In the genomic region with DNA sequence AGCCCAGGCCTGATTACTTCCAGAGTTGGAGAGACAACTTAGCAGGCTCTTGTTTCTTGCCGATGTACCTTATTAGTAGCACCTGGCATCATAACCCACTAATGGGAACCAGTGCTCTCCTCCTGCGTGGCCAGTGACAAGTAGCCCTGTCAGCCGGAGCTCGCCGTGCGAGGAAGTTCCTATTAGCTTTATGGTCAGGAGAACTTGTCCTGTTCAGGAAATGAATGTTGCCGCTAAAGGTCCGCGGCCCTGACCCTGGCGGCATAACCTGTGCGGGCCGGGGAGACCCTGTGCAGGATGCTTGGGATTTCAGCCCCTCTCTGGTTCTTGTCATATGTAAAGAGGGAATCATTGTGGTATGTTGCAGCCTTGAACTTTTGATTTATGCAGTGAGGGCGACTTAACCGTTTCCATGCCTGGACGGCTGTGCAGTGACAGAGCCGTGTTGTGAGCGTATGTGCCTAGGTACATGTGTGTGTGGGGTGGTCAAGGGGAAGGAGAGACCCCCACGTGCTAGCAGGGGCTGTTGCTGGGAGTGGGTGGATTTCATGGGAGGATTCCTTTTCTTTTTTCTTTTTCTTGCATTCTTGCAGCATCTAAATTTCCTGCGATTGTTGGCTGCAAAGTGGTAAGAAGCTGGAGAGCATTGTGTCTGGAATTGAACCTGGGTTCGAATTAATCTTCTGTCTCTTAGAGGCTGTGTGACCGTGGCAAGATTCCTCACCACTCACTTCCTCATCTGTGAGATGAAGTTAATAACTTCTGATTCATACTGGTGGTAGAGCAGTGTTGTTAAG, we compare ENCODE assay signal across 14 cellular contexts. TPM values are rescaled to one million over a fixed set of nuclear protein-coding genes. Genes with fewer than 3 reads are reported as not detected.
DNase-seq lines count a peak whose midpoint lies in the region; ATAC-seq and TF ChIP-seq lines count a peak whose summit lies in the region.
"Had no signal": no experiment of that assay in that cellular context is flagged by ENCODE, and none has a peak within 500 bp of the region (broad histone marks: within the 10 kb centered on the region; RNA-seq: fewer than 3 reads in every experiment).

No MANE protein-coding gene starts in this region.

- H3K4me3 ChIP-seq in adrenal gland, result no peak overlapping the region
- H3K4me3 ChIP-seq in lower lobe of right lung, result peak overlapping the region; percentile 28
- H3K4me3 ChIP-seq in upper lobe of left lung, result peak overlapping the region in 3 of 4 donors; percentile 2 to 38 (median 7)
- no peak overlapping the region for H3K4me3 ChIP-seq in testis
- H3K4me3 ChIP-seq: left lung, SJSA1 had no signal

- peak overlapping the region in 3 of 5 donors; percentile 57 to 91 (median 74) for H3K27ac ChIP-seq in adrenal gland
- peak overlapping the region; percentile 26 for H3K27ac ChIP-seq in lower lobe of right lung
- peak overlapping the region; percentile 34 to 87 (median 74) for H3K27ac ChIP-seq in upper lobe of left lung
- H3K27ac ChIP-seq in testis, result no peak overlapping the region
- H3K27ac ChIP-seq: SJSA1 had no signal

- TF ChIP-seq CTCF in adrenal gland (IDR thresholded peaks at IDR 0.05), result no peak
- no peak for TF ChIP-seq CTCF in lower lobe of right lung (IDR thresholded peaks at IDR 0.05)
- TF ChIP-seq CTCF in upper lobe of left lung (IDR thresholded peaks at IDR 0.05), result no peak
- TF ChIP-seq CTCF in testis (IDR thresholded peaks at IDR 0.05), result no peak

- intact Hi-C loops in adrenal gland (cut with DNase I), result no loop called here
- intact Hi-C loops in lower lobe of right lung (cut with DNase I), result no loop called here
- intact Hi-C loops in testis (cut with DNase I; ENCODE audit: low total_unique reads), result no loop called here

- peaks cover 9% of the 10 kb centered on the region for H3K27me3 Mint-ChIP-seq in activated T-cell treated with anti-CD3 and anti-CD28 coated beads, Interleukin-2, amount 50 U/mL, for 72 hours (ENCODE audit: low read depth)

- peak overlapping the region; percentile 36 to 40 for H3K4me3 Mint-ChIP-seq in activated T-cell treated with anti-CD3 and anti-CD28 coated beads, Interleukin-2, amount 50 U/mL, for 72 hours

- no peaks in the 10 kb centered on the region for H3K36me3 Mint-ChIP-seq in activated T-cell treated with anti-CD3 and anti-CD28 coated beads, Interleukin-2, amount 50 U/mL, for 72 hours (ENCODE audit: insufficient read depth in 2 of 2)

- 54 to 68% (median 61%) methylated on average over 15 to 21 of the region's 21 CpGs for whole genome bisulfite sequencing in adrenal gland, 4 donors
- 61 to 80% methylated on average over 10 to 21 of the region's 21 CpGs for whole genome bisulfite sequencing in upper lobe of left lung, 2 donors
- 69 to 70% methylated on average over 21 of the region's 21 CpGs for WGBS in testis, 2 donors

- no peaks in the 10 kb centered on the region for H3K9me3 Mint-ChIP-seq in activated T-cell treated with anti-CD3 and anti-CD28 coated beads, Interleukin-2, amount 50 U/mL, for 72 hours

- H3K9me3 ChIP-seq in adrenal gland (replicated peaks in 1 of 3) (no peaks in the 10 kb centered on the region), lower lobe of right lung (no peaks in the 10 kb centered on the region), upper lobe of left lung (no peaks in the 10 kb centered on the region), testis (no peaks in the 10 kb centered on the region)
- H3K9me3 ChIP-seq: left lung, SJSA1 had no signal

- TF ChIP-seq EP300 in upper lobe of left lung (IDR thresholded peaks at IDR 0.05), result no peak

- H3K36me3 ChIP-seq in adrenal gland (replicated peaks in 1 of 2) (peaks cover 0 to 34% of the 10 kb centered on the region in 2 donors), lower lobe of right lung (peaks cover 88% of the 10 kb centered on the region), upper lobe of left lung (peaks cover 8 to 88% (median 43%) of the 10 kb centered on the region in 4 donors), testis (ENCODE audit: low read depth, missing control alignments) (no peaks in the 10 kb centered on the region)
- H3K36me3 ChIP-seq: SJSA1 had no signal

- H3K27me3 ChIP-seq in adrenal gland (no peaks in the 10 kb centered on the region), lower lobe of right lung (ENCODE audit: low read depth) (no peaks in the 10 kb centered on the region), upper lobe of left lung (no peaks in the 10 kb centered on the region), testis (no peaks in the 10 kb centered on the region)
- H3K27me3 ChIP-seq: left lung had no signal

- peak overlapping the region; percentile 78 for H3K27ac Mint-ChIP-seq in activated T-cell treated with anti-CD3 and anti-CD28 coated beads, Interleukin-2, amount 50 U/mL, for 72 hours

- TF ChIP-seq POLR2A in adrenal gland (IDR thresholded peaks at IDR 0.05), result no peak
- TF ChIP-seq POLR2A in upper lobe of left lung (IDR thresholded peaks at IDR 0.05), result no peak
- no peak for TF ChIP-seq POLR2A in testis (IDR thresholded peaks at IDR 0.05)

- DNase-seq in activated T-cell treated with anti-CD3 and anti-CD28 coated beads, Interleukin-2, amount 50 U/mL, for 72 hours, result no peak
- no peak for DNase-seq in activated T-cell treated with anti-CD3 and anti-CD28 coated beads, Interleukin-2, amount 50 U/mL, for 1 hour
- DNase-seq in adrenal gland (peak in 3 of 7 donors; percentile 45 to 55 (median 55)), lower lobe of right lung (no peak), upper lobe of left lung (peak in 1 of 2 donors; percentile 64), testis (no peak), foreskin melanocyte (no peak), DMS153 (lab: John Stamatoyannopoulos, UW) (no peak)
- DNase-seq: ACHN; activated CD4-positive, alpha-beta T cell treated with anti-CD3 and anti-CD28 coated beads for 1 hour; NCI-H1436 treated with DMSO at 0.1 percent for 48 hours; substantia nigra had no signal

- peaks cover 61% of the 10 kb centered on the region for H3K4me1 Mint-ChIP-seq in activated T-cell treated with anti-CD3 and anti-CD28 coated beads, Interleukin-2, amount 50 U/mL, for 72 hours (ENCODE audit: low read depth)

- peaks cover 80 to 94% of the 10 kb centered on the region in 2 donors for H3K4me1 ChIP-seq in adrenal gland (replicated peaks in 1 of 2)
- H3K4me1 ChIP-seq in lower lobe of right lung, result peaks cover 97% of the 10 kb centered on the region
- peaks cover 94 to 96% (median 95%) of the 10 kb centered on the region in 4 donors for H3K4me1 ChIP-seq in upper lobe of left lung
- peaks cover 36% of the 10 kb centered on the region for H3K4me1 ChIP-seq in testis
- H3K4me1 ChIP-seq: SJSA1 had no signal

- ATAC-seq in activated T-cell treated with anti-CD3 and anti-CD28 coated beads, Interleukin-2, amount 50 U/mL, for 72 hours (replicated peaks in 1 of 2), result no peak
- ATAC-seq in lower lobe of right lung (peak in 1 of 2 donors; percentile 16), upper lobe of left lung (ENCODE audit: low FRiP score in 2 of 2) (peak in 1 of 2 donors; percentile 21)
- ATAC-seq: left lung had no signal

RNA-seq across cellular contexts. Expression of a gene that starts 15.2 kb away (rescaled TPM):
- total RNA-seq in activated T-cell treated with anti-CD3 and anti-CD28 coated beads, Interleukin-2, amount 50 U/mL, for 72 hours, result 1 to 10 TPM; 3.3 to 4.0 TPM
- total RNA-seq in adrenal gland (100 to 1,000 TPM in 1 of 8 donors, 10 to 100 TPM in 7; 25.3 to 119 (median 68.6) TPM), lower lobe of right lung (171 TPM), upper lobe of left lung (100 to 1,000 TPM; 110 to 584 (median 179) TPM), testis (10 to 100 TPM; 51.5 to 88.5 TPM)
- polyA plus RNA-seq in adrenal gland (10 to 100 TPM; 16.0 to 36.0 (median 16.0) TPM), testis (ENCODE audit: insufficient read depth, low read depth, low replicate concordance) (11.4 TPM)
- total RNA-seq: SJSA1 had no signal

Comparison
In these comparisons a context has a peak if more than half of its experiments do, and no peak if none do; other contexts are left out.
1. H3K27ac ChIP-seq: peak in adrenal gland (3 of 5), lower lobe of right lung (single experiment) and upper lobe of left lung (4 of 4); none in testis (0 of 2).
2. H3K4me3 ChIP-seq: peak in lower lobe of right lung (single experiment) and upper lobe of left lung (3 of 4); none in adrenal gland (0 of 4) and testis (0 of 2).
3. RNA of a gene that starts 15.2 kb away (total RNA-seq): 110 to 584 TPM in upper lobe of left lung, 171 TPM in lower lobe of right lung (single experiment), 51.5 to 88.5 TPM in testis and 25.3 to 119 TPM in adrenal gland; 3.3 to 4.0 TPM in activated T-cell treated with anti-CD3 and anti-CD28 coated beads, Interleukin-2, amount 50 U/mL, for 72 hours; every median in the first group is over 4 times any median in the second.